29 cellular contexts compared by ENCODE assay signal in the genomic region with DNA sequence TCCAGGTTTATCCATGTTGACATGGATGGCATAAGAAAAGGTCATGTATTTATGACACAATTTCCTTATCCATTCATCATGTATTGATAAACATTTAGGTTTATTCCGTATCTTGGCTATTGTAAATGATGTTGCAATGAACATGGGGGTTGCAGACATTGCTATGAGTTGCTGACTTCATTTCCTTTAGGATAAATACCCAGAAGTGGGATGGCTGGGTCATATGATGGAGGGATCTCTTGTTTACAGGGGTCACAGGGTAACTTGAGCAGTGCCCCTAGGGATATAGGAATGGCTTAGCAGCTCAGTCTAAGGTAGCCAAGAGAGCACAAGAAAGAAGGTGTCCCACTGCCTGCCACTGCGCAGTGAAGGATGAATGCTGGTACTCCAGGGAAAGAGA.
"Had no signal": no experiment of that assay in that cellular context is flagged by ENCODE, and none has a peak within 500 bp of the region (broad histone marks: within the 10 kb centered on the region; RNA-seq: fewer than 3 reads in every experiment).

No MANE protein-coding gene starts in this region.

- H3K4me1 ChIP-seq: left ventricle myocardium inferior, pancreas, prostate gland, stomach, testis, thyroid gland, transverse colon, upper lobe of left lung, vagina had no signal

- H3K4me3 Mint-ChIP-seq: immature natural killer cell; memory B cell; naive thymus-derived CD8-positive, alpha-beta T cell; nephron; neural crest cell; stimulated activated naive B cell treated with anti-CD40 and anti-IgM and Interleukin-4, amounts not matched to agents 10 μg/mL and 1 μg/mL and 100 μg/mL, for 72 hours had no signal

- H3K4me3 ChIP-seq: left ventricle myocardium inferior, lung, pancreas, prostate gland, skin epidermis, stomach, testis, thyroid gland, transverse colon, upper lobe of left lung, vagina had no signal

- H3K27ac Mint-ChIP-seq: immature natural killer cell; memory B cell; naive thymus-derived CD8-positive, alpha-beta T cell; nephron; stimulated activated naive B cell treated with anti-CD40 and anti-IgM and Interleukin-4, amounts not matched to agents 10 μg/mL and 1 μg/mL and 100 μg/mL, for 72 hours had no signal

- DNase-seq: hypothalamus; immature natural killer cell; kidney; left colon; left ventricle myocardium inferior; naive thymus-derived CD8-positive, alpha-beta T cell; nucleus accumbens; pancreas; retina; right cardiac atrium; stimulated activated CD4-positive, alpha-beta T cell treated with anti-CD3 and anti-CD28 coated beads, Interleukin-12 subunit alpha, Interleukin-12 subunit beta, amount 100 ng/mL, for 4 hours; stimulated activated CD4-positive, alpha-beta T cell treated with anti-CD3 and anti-CD28 coated beads, Interleukin-15, amount 100 ng/mL, for 24 hours; stimulated activated CD4-positive, alpha-beta T cell treated with anti-CD3 and anti-CD28 coated beads, Interleukin-2, amount 100 ng/mL, for 24 hours; stimulated activated CD4-positive, alpha-beta T cell treated with anti-CD3 and anti-CD28 coated beads, Interleukin-4, amount 100 ng/mL, for 1 hour; stimulated activated naive B cell treated with anti-CD40 and anti-IgM and Interleukin-4, amounts not matched to agents 10 μg/mL and 1 μg/mL and 100 μg/mL, for 72 hours; stimulated activated naive CD8-positive, alpha-beta T cell treated with anti-CD3 and anti-CD28 coated beads, Interleukin-15, Interleukin-2, amounts not matched to agents 100 U/mL and 50 U/mL, for 24 hours; stomach; testis; thyroid gland; transverse colon; upper lobe of left lung had no signal

- H3K9me3 ChIP-seq: pancreas, prostate gland, stomach, testis, thyroid gland, transverse colon, upper lobe of left lung, vagina had no signal

- H3K9me3 Mint-ChIP-seq: neural crest cell had no signal

- H3K36me3 ChIP-seq: left ventricle myocardium inferior, pancreas, prostate gland, stomach, thyroid gland, transverse colon, upper lobe of left lung, vagina had no signal

- H3K4me1 Mint-ChIP-seq: immature natural killer cell; memory B cell; naive thymus-derived CD8-positive, alpha-beta T cell; nephron; neural crest cell; stimulated activated naive B cell treated with anti-CD40 and anti-IgM and Interleukin-4, amounts not matched to agents 10 μg/mL and 1 μg/mL and 100 μg/mL, for 72 hours had no signal

- H3K36me3 Mint-ChIP-seq: immature natural killer cell, memory B cell had no signal

- H3K27ac ChIP-seq: left ventricle myocardium inferior, pancreas, prostate gland, skin epidermis, stomach, testis, thyroid gland, transverse colon, upper lobe of left lung, vagina had no signal

- ATAC-seq: left colon; naive thymus-derived CD8-positive, alpha-beta T cell; pancreas; right cardiac atrium; sciatic nerve; stimulated activated naive B cell treated with anti-CD40 and anti-IgM and Interleukin-4, amounts not matched to agents 10 μg/mL and 1 μg/mL and 100 μg/mL, for 72 hours; stimulated activated naive CD8-positive, alpha-beta T cell treated with anti-CD3 and anti-CD28 coated beads, Interleukin-15, Interleukin-2, amounts not matched to agents 100 U/mL and 50 U/mL, for 24 hours had no signal

- H3K27me3 ChIP-seq: pancreas, testis, thyroid gland, transverse colon, upper lobe of left lung, vagina had no signal
